In the genomic region with DNA sequence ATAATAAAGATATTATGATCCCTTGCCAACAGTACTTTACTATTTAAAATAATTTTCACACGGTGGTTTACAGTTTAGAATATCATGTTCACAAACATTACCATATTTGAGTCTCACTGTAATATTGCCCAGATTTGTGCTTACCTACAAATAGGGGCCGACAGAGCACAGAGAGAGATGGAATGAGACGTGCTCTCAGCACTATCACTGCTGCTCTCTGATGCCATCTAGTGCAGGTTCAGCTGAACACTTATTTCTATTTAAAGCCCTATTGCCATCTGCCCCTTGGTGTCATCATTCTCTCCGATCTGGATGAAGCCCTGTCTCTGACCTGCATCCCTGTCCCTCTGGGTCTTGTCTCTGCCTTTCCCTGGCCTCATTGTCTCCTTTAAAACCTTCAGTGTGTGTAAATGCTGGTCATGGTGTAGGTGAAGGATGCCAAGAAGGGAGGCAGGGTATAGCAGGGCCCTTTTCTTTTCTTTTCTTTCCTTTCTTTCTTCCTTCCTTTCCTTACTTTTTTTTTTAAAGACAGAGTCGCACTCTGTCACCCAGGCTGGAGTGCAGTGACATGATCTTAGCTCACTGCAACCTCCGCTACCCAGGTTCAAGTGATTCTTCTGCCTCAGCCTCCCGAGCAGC, we compare ENCODE assay signal across 9 cellular contexts. TPM values are rescaled to one million over a fixed set of nuclear protein-coding genes. Genes with fewer than 3 reads are reported as not detected.
A peak's percentile ranks its signal among the peaks of the same experiment; 100 is the strongest.
DNase-seq lines count a peak whose midpoint lies in the region; ATAC-seq and TF ChIP-seq lines count a peak whose summit lies in the region.
"Had no signal": no experiment of that assay in that cellular context is flagged by ENCODE, and none has a peak within 500 bp of the region (broad histone marks: within the 10 kb centered on the region; RNA-seq: fewer than 3 reads in every experiment).

No MANE protein-coding gene starts in this region.

- H3K27me3 Mint-ChIP-seq in activated T-cell treated with anti-CD3 and anti-CD28 coated beads, Interleukin-2, amount 50 U/mL, for 72 hours (ENCODE audit: low read depth): peaks cover 18% of the 10 kb centered on the region
- H3K27me3 Mint-ChIP-seq in neural crest cell (ENCODE audit: low read depth): peaks cover 11% of the 10 kb centered on the region

- CTCF ChIA-PET in PC-9 (lab: Charles Lee): interaction anchor here (0.7 to 1.0 kb wide), 4 partner anchors 16 to 223 kb away, joined by 3 to 9 read pairs (median 5); no protein-coding TSS in a partner anchor

- BruUV-seq in PC-9 (replicated peaks; lab: Mats Ljungman, UMichigan): no TSS peak

- no peaks in the 10 kb centered on the region for H3K79me2 ChIP-seq in PC-9 (ENCODE audit: low read depth)

- ATAC-seq in GM18861 (IDR thresholded peaks at IDR 0.05; ENCODE audit: unreplicated experiment) (peak; percentile 82), GM19328 (IDR thresholded peaks at IDR 0.05; ENCODE audit: unreplicated experiment) (no peak)
- ATAC-seq in activated T-cell treated with anti-CD3 and anti-CD28 coated beads, Interleukin-2, amount 50 U/mL, for 72 hours (replicated peaks in 1 of 2): peak; percentile 94 to 97

- H3K4me1 Mint-ChIP-seq in activated T-cell treated with anti-CD3 and anti-CD28 coated beads, Interleukin-2, amount 50 U/mL, for 72 hours (ENCODE audit: low read depth): peaks cover 10% of the 10 kb centered on the region
- peaks cover 3% of the 10 kb centered on the region for H3K4me1 Mint-ChIP-seq in neural crest cell

- H4K20me1 ChIP-seq in PC-9 (ENCODE audit: insufficient read depth): no peaks in the 10 kb centered on the region

- H3K27me3 ChIP-seq in PC-9 (ENCODE audit: insufficient read depth, low read depth): peaks cover 16% of the 10 kb centered on the region; the same call in 1 of the 2 replicates

- H2AFZ ChIP-seq in PC-9: 0 out of 2 replicates have a peak overlapping the region, but pooled peaks have one; percentile 68

- POLR2A ChIA-PET in PC-9 (lab: Charles Lee; ENCODE audit: unreplicated experiment): interaction anchor here (0.6 to 0.7 kb wide), 2 partner anchors 21 to 67 kb away, joined by 5 to 9 read pairs; no protein-coding TSS in a partner anchor

- DNase-seq in AG09319 (ENCODE audit: extremely low read depth, low read depth) (peak; percentile 43), Kasumi-1 (lab: John Stamatoyannopoulos, UW) (peak; percentile 94 to 95), PC-9 (peak; percentile 43 to 62), fibroblast of peridontal ligament (ENCODE audit: extremely low read depth) (peak; percentile 79), neural crest cell (ENCODE audit: low read depth, low spot score) (peak; percentile 45)
- DNase-seq in activated T-cell treated with anti-CD3 and anti-CD28 coated beads, Interleukin-2, amount 50 U/mL, for 72 hours: peak; percentile 68 to 71

- H3K4me3 Mint-ChIP-seq in activated T-cell treated with anti-CD3 and anti-CD28 coated beads, Interleukin-2, amount 50 U/mL, for 72 hours: peak overlapping the region; percentile 42 to 45
- H3K4me3 Mint-ChIP-seq in neural crest cell: peak overlapping the region; percentile 71

- peak overlapping the region; percentile 48 for H3K4me2 ChIP-seq in PC-9

- no peak overlapping the region; the same call in 1 of the 2 replicates for H3K4me3 ChIP-seq in PC-9
- H3K4me3 ChIP-seq: skin epidermis had no signal

- H3K9me3 ChIP-seq in PC-9 (ENCODE audit: insufficient read depth, low read depth): no peaks in the 10 kb centered on the region

- peaks cover 18% of the 10 kb centered on the region; the same call in 1 of the 2 replicates for H3K4me1 ChIP-seq in PC-9 (replicated peaks; ENCODE audit: insufficient read depth)

- peaks cover 12% of the 10 kb centered on the region; the same call in 1 of the 2 replicates for H3F3A ChIP-seq in PC-9 (ENCODE audit: insufficient read depth, low read depth)

- no peaks in the 10 kb centered on the region for H3K9me2 ChIP-seq in PC-9 (ENCODE audit: insufficient read depth)

- no peak overlapping the region for H3K27ac Mint-ChIP-seq in activated T-cell treated with anti-CD3 and anti-CD28 coated beads, Interleukin-2, amount 50 U/mL, for 72 hours
- H3K27ac Mint-ChIP-seq in neural crest cell (ENCODE audit: unreplicated experiment): no peak overlapping the region

- H3K36me3 Mint-ChIP-seq in activated T-cell treated with anti-CD3 and anti-CD28 coated beads, Interleukin-2, amount 50 U/mL, for 72 hours (ENCODE audit: insufficient read depth in 2 of 2): no peaks in the 10 kb centered on the region
- no peaks in the 10 kb centered on the region for H3K36me3 Mint-ChIP-seq in neural crest cell (ENCODE audit: low read depth)

- H3K27ac ChIP-seq in PC-9: no peak overlapping the region
- H3K27ac ChIP-seq: skin epidermis had no signal

- no peaks in the 10 kb centered on the region for H3K36me3 ChIP-seq in PC-9 (ENCODE audit: low read depth)

- TF ChIP-seq CTCF in AG09319 (IDR thresholded peaks at IDR 0.05; ENCODE audit: low read depth, low read length): peak; percentile 81
- peak; percentile 84 for TF ChIP-seq CTCF in PC-9 (conservative IDR thresholded peaks at IDR 0.05)
- peak; percentile 82 for TF ChIP-seq CTCF in neural crest cell (conservative IDR thresholded peaks at IDR 0.05)

- no peaks in the 10 kb centered on the region for H3K9me3 Mint-ChIP-seq in activated T-cell treated with anti-CD3 and anti-CD28 coated beads, Interleukin-2, amount 50 U/mL, for 72 hours
- no peaks in the 10 kb centered on the region for H3K9me3 Mint-ChIP-seq in neural crest cell

- intact Hi-C loops in PC-9 (cut with micrococcal nuclease; ENCODE audit: unreplicated experiment): loop anchor here (1.0 to 2.0 kb wide), 4 partner anchors 24 to 251 kb away; no protein-coding TSS in a partner anchor

RNA-seq across cellular contexts. Expression of gene GPATCH4, which starts 6.9 kb away (rescaled TPM):
- 17.5 and 17.6 TPM in 2 replicates for total RNA-seq in PC-9 (2021)
- 10 to 100 TPM; 25.6 to 31.6 TPM for total RNA-seq in activated T-cell treated with anti-CD3 and anti-CD28 coated beads, Interleukin-2, amount 50 U/mL, for 72 hours
- 40.6 and 41.2 TPM in 2 replicates for total RNA-seq in neural crest cell

RNA-seq across cellular contexts. Expression of gene HAPLN2, which starts 11.1 kb away (rescaled TPM):
- total RNA-seq in PC-9 (2021): 0.58 TPM in 1 of 2 replicates, not detected in the other
- under 1 TPM; 0.22 to 1.00 TPM for total RNA-seq in activated T-cell treated with anti-CD3 and anti-CD28 coated beads, Interleukin-2, amount 50 U/mL, for 72 hours
- total RNA-seq in neural crest cell: 0.70 and 0.91 TPM in 2 replicates

RNA-seq across cellular contexts. Expression of gene NAXE, which starts 16.6 kb away (rescaled TPM):
- 83.9 and 90.3 TPM in 2 replicates for total RNA-seq in PC-9 (2021)
- 10 to 100 TPM; 48.3 to 57.3 TPM for total RNA-seq in activated T-cell treated with anti-CD3 and anti-CD28 coated beads, Interleukin-2, amount 50 U/mL, for 72 hours
- total RNA-seq in neural crest cell: 76.5 and 80.6 TPM in 2 replicates

RNA-seq across cellular contexts. Expression of gene TTC24, which starts 28.6 kb away (rescaled TPM):
- total RNA-seq in PC-9 (2021) (not detected in 2 replicates), neural crest cell (not detected in 2 replicates)
- 10 to 100 TPM; 14.7 to 17.4 TPM for total RNA-seq in activated T-cell treated with anti-CD3 and anti-CD28 coated beads, Interleukin-2, amount 50 U/mL, for 72 hours

RNA-seq across cellular contexts. Expression of gene BCAN, which starts 33.8 kb away (rescaled TPM):
- total RNA-seq in PC-9 (2021) (not detected in 2 replicates), neural crest cell (2.4 and 3.1 TPM in 2 replicates)
- total RNA-seq in activated T-cell treated with anti-CD3 and anti-CD28 coated beads, Interleukin-2, amount 50 U/mL, for 72 hours: under 1 TPM in 1 of 2 donors, not detected in 1; 0.10 TPM

Comparison
In these comparisons a context has a peak if more than half of its experiments do, and no peak if none do; other contexts are left out.
1. DNase-seq: peak in every context shown above with its lines; median percentile 94 in Kasumi-1; 79 in fibroblast of peridontal ligament; 70 in activated T-cell treated with anti-CD3 and anti-CD28 coated beads, Interleukin-2, amount 50 U/mL, for 72 hours; 52 in PC-9; 45 in neural crest cell; 43 in AG09319.